8 cellular contexts compared by ENCODE assay signal in the genomic region with DNA sequence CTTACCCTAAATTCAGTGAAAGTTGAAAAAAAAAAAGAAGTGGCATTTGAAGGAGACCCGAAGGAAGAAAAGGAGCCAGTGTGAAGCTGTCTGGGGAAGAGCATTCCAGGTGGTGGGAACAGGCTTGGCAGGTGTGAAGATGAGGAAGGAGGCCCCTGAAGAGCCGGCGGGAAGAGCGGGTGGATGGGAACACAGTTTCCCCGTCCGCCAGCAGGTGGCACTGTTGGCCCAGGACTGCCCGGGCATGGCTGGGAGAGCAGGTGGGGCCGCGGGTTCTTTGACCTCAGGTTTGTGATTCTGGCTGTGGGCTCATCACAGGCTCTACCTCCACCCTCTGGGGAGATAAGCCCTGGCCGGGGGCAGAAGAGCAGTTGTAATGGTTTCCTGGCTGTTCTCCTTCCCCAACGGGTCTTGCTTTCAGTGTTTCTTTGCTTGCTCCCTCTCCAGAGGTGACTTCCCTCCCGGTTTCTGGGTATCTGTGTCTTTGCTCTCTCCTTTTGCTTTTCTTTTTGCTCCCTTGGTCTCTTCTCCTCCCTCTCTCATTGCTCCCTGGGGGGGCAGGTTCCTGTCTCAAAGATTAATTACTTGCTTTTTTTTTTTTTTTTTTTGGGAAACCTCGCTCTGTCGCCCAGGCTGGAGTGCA. TPM values are rescaled to one million over a fixed set of nuclear protein-coding genes. Genes with fewer than 3 reads are reported as not detected.
DNase-seq lines count a peak whose midpoint lies in the region; ATAC-seq and TF ChIP-seq lines count a peak whose summit lies in the region.

No MANE protein-coding gene starts in this region.

- H3K27me3 ChIP-seq in psoas muscle (ENCODE audit: insufficient read depth in 3 of 3, low read length in 2 of 3) = peaks cover 0 to 14% (median 3%) of the 10 kb centered on the region in 3 donors

- TF ChIP-seq CTCF in GM12864 (IDR thresholded peaks at IDR 0.05; ENCODE audit: low read depth, low read length, missing control alignments) = peak; percentile 92
- TF ChIP-seq CTCF in psoas muscle (IDR thresholded peaks at IDR 0.05) = peak; percentile 81

- no peaks in the 10 kb centered on the region for H3K36me3 ChIP-seq in psoas muscle (ENCODE audit: insufficient read depth in 1 of 2, low read depth in 1 of 2)

- H3K27ac Mint-ChIP-seq in T-helper 17 cell = peak overlapping the region; percentile 71

- H3K4me1 Mint-ChIP-seq in T-helper 17 cell = peaks cover 28% of the 10 kb centered on the region

- H3K27me3 Mint-ChIP-seq in T-helper 17 cell = no peaks in the 10 kb centered on the region

- H3K4me3 Mint-ChIP-seq in T-helper 17 cell = peak overlapping the region; percentile 74

- intact Hi-C loops in left cardiac atrium (cut with DNase I) (loop anchor here (1.0 to 5.0 kb wide), 2 partner anchors 184 to 185 kb away; no protein-coding TSS in a partner anchor), psoas muscle (cut with DNase I) (loop anchor here in 1 of 2 donors (1.0 kb wide), 1 partner anchor 185 kb away; no protein-coding TSS in a partner anchor)

- no peak overlapping the region for H3K27ac ChIP-seq in psoas muscle

- 13 to 17% (median 16%) methylated on average over 13 to 14 of the region's 14 CpGs for WGBS in psoas muscle, 3 donors

- DNase-seq in GM12864 (ENCODE audit: low read depth) = no peak
- DNase-seq in LoVo (ENCODE audit: low spot score) = peak; percentile 82
- peak; percentile 65 to 80 (median 71) for DNase-seq in T-helper 17 cell
- peak; percentile 41 for DNase-seq in activated naive CD8-positive, alpha-beta T cell treated with anti-CD3 and anti-CD28 coated beads, Interleukin-2, amount 50 U/mL, for 16 hours (ENCODE audit: low read depth, low spot score)
- peak; percentile 77 for DNase-seq in left cardiac atrium
- peak; percentile 72 to 83 for DNase-seq in psoas muscle

- no peaks in the 10 kb centered on the region for H3K4me1 ChIP-seq in psoas muscle

- H3K4me3 ChIP-seq in GM12864 (ENCODE audit: low read depth, low read length) = no peak overlapping the region
- H3K4me3 ChIP-seq in psoas muscle = no peak overlapping the region

- H3K9me3 ChIP-seq in T-helper 17 cell (ENCODE audit: control insufficient read depth, low read length, poor library complexity, severe bottlenecking) = no peaks in the 10 kb centered on the region
- H3K9me3 ChIP-seq in psoas muscle = no peaks in the 10 kb centered on the region

- ATAC-seq in T-helper 17 cell (peak; percentile 88), left cardiac atrium (peak; percentile 80 to 90), psoas muscle (peak in 3 of 4 donors; percentile 46 to 74 (median 61)), GM21390 (IDR thresholded peaks at IDR 0.05; ENCODE audit: unreplicated experiment) (no peak), GM21717 (IDR thresholded peaks at IDR 0.05; ENCODE audit: unreplicated experiment) (no peak)

- peaks cover 4% of the 10 kb centered on the region for H3K36me3 Mint-ChIP-seq in T-helper 17 cell (ENCODE audit: low read depth)

RNA-seq across cellular contexts. Expression of gene RAP1GAP2, which starts 32.3 kb away (rescaled TPM):
- total RNA-seq in T-helper 17 cell = 100 to 1,000 TPM in 1 of 2 donors, 10 to 100 TPM in 1; 77.3 to 109 TPM
- 10 to 100 TPM; 49.1 to 57.6 TPM for total RNA-seq in left cardiac atrium
- 1 to 10 TPM in 1 of 4 donors, under 1 TPM in 3; 0.42 to 2.0 (median 0.89) TPM for total RNA-seq in psoas muscle
- polyA plus RNA-seq in psoas muscle = 1 to 10 TPM in 1 of 3 donors, under 1 TPM in 2; 0.25 to 1.9 (median 0.47) TPM

Comparison
In these comparisons a context has a peak if more than half of its experiments do, and no peak if none do; other contexts are left out.
1. ATAC-seq: peak in T-helper 17 cell (single experiment), left cardiac atrium (2 of 2) and psoas muscle (3 of 4); none in GM21390 (single experiment) and GM21717 (single experiment).
2. RNA of gene RAP1GAP2, which starts 32.3 kb away (total RNA-seq): 77.3 to 109 TPM in T-helper 17 cell and 49.1 to 57.6 TPM in left cardiac atrium; 0.42 to 2.0 TPM in psoas muscle; every median in the first group is over 10 times any median in the second.